ENCODE assay signal across 16 cellular contexts in genomic region chr17:12982224-12982623, GRCh38. TPM values are rescaled to one million over a fixed set of nuclear protein-coding genes. Genes with fewer than 3 reads are reported as not detected.
DNase-seq lines count a peak whose midpoint lies in the region; ATAC-seq and TF ChIP-seq lines count a peak whose summit lies in the region.
"Had no signal": no experiment of that assay in that cellular context is flagged by ENCODE, and none has a peak within 500 bp of the region (broad histone marks: within the 10 kb centered on the region; RNA-seq: fewer than 3 reads in every experiment).

No MANE protein-coding gene starts in this region.

- TF ChIP-seq CTCF in natural killer cell (IDR thresholded peaks at IDR 0.05), result no peak

- peak; percentile 21 for DNase-seq in RPMI8226
- DNase-seq in natural killer cell, result peak; percentile 47
- DNase-seq in NCI-H82 (lab: John Stamatoyannopoulos, UW), result no peak
- DNase-seq in posterior vena cava (ENCODE audit: low spot score), result no peak
- no peak for DNase-seq in amygdala (lab: John Stamatoyannopoulos, UW)
- DNase-seq: EL; gastrocnemius medialis; KG1; NCI-H1105; NCI-H510A treated with DMSO at 0.1 percent for 48 hours; PC-9; right lobe of liver; SJCRH30; stimulated activated naive CD8-positive, alpha-beta T cell treated with anti-CD3 and anti-CD28 coated beads, Interleukin-15, Interleukin-2, amounts not matched to agents 100 U/mL and 50 U/mL, for 24 hours had no signal

- H3K4me1 Mint-ChIP-seq in IgD-negative memory B cell (peaks cover 6 to 8% (median 8%) of the 10 kb centered on the region in 3 donors), natural killer cell (peaks cover 9% of the 10 kb centered on the region in 2 donors)

- H3K27me3 Mint-ChIP-seq in IgD-negative memory B cell (peaks cover 4% of the 10 kb centered on the region), natural killer cell (ENCODE audit: low read depth in 2 of 2) (peaks cover 6% of the 10 kb centered on the region in 2 donors)

- ATAC-seq in GM18867 (IDR thresholded peaks at IDR 0.05; ENCODE audit: unreplicated experiment) (peak; percentile 83), natural killer cell (peak; percentile 83 to 90 (median 90))
- ATAC-seq: gastrocnemius medialis; right lobe of liver; stimulated activated naive CD8-positive, alpha-beta T cell treated with anti-CD3 and anti-CD28 coated beads, Interleukin-15, Interleukin-2, amounts not matched to agents 100 U/mL and 50 U/mL, for 24 hours had no signal

- intact Hi-C loops in natural killer cell (cut with micrococcal nuclease), result loop anchor here (1.0 kb wide), 1 partner anchor 35 kb away; no protein-coding TSS in a partner anchor
- intact Hi-C loops in posterior vena cava (cut with DNase I), result loop anchor here in 1 of 2 donors (10.0 kb wide), 1 partner anchor 427 kb away; no protein-coding TSS in a partner anchor

- H3K9me3 Mint-ChIP-seq in IgD-negative memory B cell, result peaks cover 0 to 2% (median 0%) of the 10 kb centered on the region in 3 donors
- H3K9me3 Mint-ChIP-seq in natural killer cell, result no peaks in the 10 kb centered on the region

- H3K36me3 Mint-ChIP-seq in IgD-negative memory B cell (peaks cover 4% of the 10 kb centered on the region), natural killer cell (no peaks in the 10 kb centered on the region)

- peak overlapping the region in 2 of 3 donors; percentile 32 to 76 for H3K27ac Mint-ChIP-seq in IgD-negative memory B cell
- peak overlapping the region; percentile 84 to 86 for H3K27ac Mint-ChIP-seq in natural killer cell

- H3K4me3 Mint-ChIP-seq in IgD-negative memory B cell, result no peak overlapping the region
- peak overlapping the region; percentile 74 for H3K4me3 Mint-ChIP-seq in natural killer cell

RNA-seq across cellular contexts. Expression of gene ELAC2, which starts 35.6 kb away (rescaled TPM):
- polyA plus RNA-seq in IgD-negative memory B cell, result 56.3 TPM
- total RNA-seq in natural killer cell, result 10 to 100 TPM; 65.5 to 84.2 (median 83.4) TPM
- total RNA-seq in posterior vena cava, result 10 to 100 TPM; 39.8 to 44.1 TPM

Comparison
In these comparisons a context has a peak if more than half of its experiments do, and no peak if none do; other contexts are left out.
1. DNase-seq: peak in RPMI8226 (single experiment) and natural killer cell (single experiment); none in NCI-H82 (single experiment), posterior vena cava (single experiment) and amygdala (0 of 56).